ENCODE assay signal across 17 cellular contexts in genomic region chr11:9651899-9652748, GRCh38. TPM values are rescaled to one million over a fixed set of nuclear protein-coding genes. Genes with fewer than 3 reads are reported as not detected.
A peak's percentile ranks its signal among the peaks of the same experiment; 100 is the strongest.
DNase-seq lines count a peak whose midpoint lies in the region; ATAC-seq and TF ChIP-seq lines count a peak whose summit lies in the region.
"Had no signal": no experiment of that assay in that cellular context is flagged by ENCODE, and none has a peak within 500 bp of the region (broad histone marks: within the 10 kb centered on the region; RNA-seq: fewer than 3 reads in every experiment).

No MANE protein-coding gene starts in this region.

- CTCF ChIA-PET in naive thymus-derived CD4-positive, alpha-beta T cell (lab: Charles Lee), result interaction anchor here (0.6 to 0.7 kb wide), 2 partner anchors 118 to 379 kb away, joined by 3 to 4 read pairs; no protein-coding TSS in a partner anchor
- CTCF ChIA-PET in PC-9 (lab: Charles Lee), result interaction anchor here (0.6 kb wide), 1 partner anchor 118 kb away, joined by 3 read pairs; no protein-coding TSS in a partner anchor

- no peaks in the 10 kb centered on the region for H3K9me2 ChIP-seq in OCI-LY1 (ENCODE audit: low read depth, low read length)
- H3K9me2 ChIP-seq in PC-9 (ENCODE audit: insufficient read depth), result no peaks in the 10 kb centered on the region

- peaks cover 3 to 12% (median 8%) of the 10 kb centered on the region in 7 donors for H3K9me3 Mint-ChIP-seq in CD14-positive monocyte
- peaks cover 0 to 14% (median 3%) of the 10 kb centered on the region in 11 donors for H3K9me3 Mint-ChIP-seq in naive thymus-derived CD4-positive, alpha-beta T cell
- H3K9me3 Mint-ChIP-seq: CD8-positive, alpha-beta T cell had no signal

- H3K36me3 Mint-ChIP-seq in CD14-positive monocyte, result peaks cover 0 to 4% of the 10 kb centered on the region in 2 donors
- peaks cover 0 to 12% (median 0%) of the 10 kb centered on the region in 5 donors for H3K36me3 Mint-ChIP-seq in naive thymus-derived CD4-positive, alpha-beta T cell
- H3K36me3 Mint-ChIP-seq: CD8-positive, alpha-beta T cell had no signal

- no peak overlapping the region; the same call in 1 of the 2 replicates for H3K4me2 ChIP-seq in OCI-LY1 (ENCODE audit: low read length)
- no peak overlapping the region for H3K4me2 ChIP-seq in PC-9

- TF ChIP-seq CTCF in CD14-positive monocyte (IDR thresholded peaks at IDR 0.05), result no peak
- TF ChIP-seq CTCF in OCI-LY1 (IDR thresholded peaks at IDR 0.05; ENCODE audit: low read length), result no peak
- no peak for TF ChIP-seq CTCF in PC-9 (conservative IDR thresholded peaks at IDR 0.05)

- H3K27me3 ChIP-seq in OCI-LY1 (ENCODE audit: insufficient read depth, low read length) (no peaks in the 10 kb centered on the region), PC-9 (ENCODE audit: insufficient read depth, low read depth) (no peaks in the 10 kb centered on the region)
- H3K27me3 ChIP-seq in naive thymus-derived CD4-positive, alpha-beta T cell (ENCODE audit: control insufficient read depth in 2 of 2, insufficient read depth in 2 of 2, low read length in 2 of 2), result no peaks in the 10 kb centered on the region
- H3K27me3 ChIP-seq: body of pancreas had no signal

- peaks cover 13% of the 10 kb centered on the region for H3K4me1 Mint-ChIP-seq in CD14-positive monocyte
- H3K4me1 Mint-ChIP-seq in naive thymus-derived CD4-positive, alpha-beta T cell, result no peaks in the 10 kb centered on the region

- BruUV-seq in PC-9 (replicated peaks; lab: Mats Ljungman, UMichigan), result no TSS peak

- H3K27ac ChIP-seq in OCI-LY1 (ENCODE audit: low read depth, low read length, poor library complexity, severe bottlenecking), result peak overlapping the region; percentile 69
- H3K27ac ChIP-seq in naive thymus-derived CD4-positive, alpha-beta T cell (ENCODE audit: low read depth, low read length), result no peak overlapping the region
- no peak overlapping the region for H3K27ac ChIP-seq in PC-9
- H3K27ac ChIP-seq: body of pancreas, prostate gland had no signal

- no peak overlapping the region; the same call in 1 of the 2 replicates for H3K9ac ChIP-seq in OCI-LY1 (ENCODE audit: low read length)

- peak overlapping the region in 4 of 7 donors; percentile 9 to 59 (median 32) for H3K27ac Mint-ChIP-seq in CD14-positive monocyte
- no peak overlapping the region for H3K27ac Mint-ChIP-seq in naive thymus-derived CD4-positive, alpha-beta T cell
- H3K27ac Mint-ChIP-seq: activated naive CD4-positive, alpha-beta T cell treated with anti-CD3 and anti-CD28 coated beads for 36 hours; CD8-positive, alpha-beta T cell had no signal

- H2AFZ ChIP-seq in OCI-LY1 (ENCODE audit: low read length), result no peak overlapping the region
- H2AFZ ChIP-seq in PC-9, result no peak overlapping the region

- H3K9me3 ChIP-seq in OCI-LY1 (ENCODE audit: low read length), result peaks cover 13% of the 10 kb centered on the region
- no peaks in the 10 kb centered on the region for H3K9me3 ChIP-seq in naive thymus-derived CD4-positive, alpha-beta T cell (ENCODE audit: control insufficient read depth in 2 of 3, low read length in 3 of 3)
- no peaks in the 10 kb centered on the region for H3K9me3 ChIP-seq in PC-9 (ENCODE audit: insufficient read depth, low read depth)
- H3K9me3 ChIP-seq: prostate gland had no signal

- no peaks in the 10 kb centered on the region for H3K36me3 ChIP-seq in OCI-LY1 (ENCODE audit: insufficient read depth, low read length)
- no peaks in the 10 kb centered on the region for H3K36me3 ChIP-seq in naive thymus-derived CD4-positive, alpha-beta T cell (ENCODE audit: control insufficient read depth in 2 of 3, insufficient read depth in 3 of 3, low read length in 3 of 3)
- no peaks in the 10 kb centered on the region for H3K36me3 ChIP-seq in PC-9 (ENCODE audit: low read depth)
- H3K36me3 ChIP-seq: prostate gland had no signal

- no peak overlapping the region for H3K4me3 Mint-ChIP-seq in CD14-positive monocyte
- H3K4me3 Mint-ChIP-seq in naive thymus-derived CD4-positive, alpha-beta T cell, result no peak overlapping the region
- H3K4me3 Mint-ChIP-seq: activated naive CD4-positive, alpha-beta T cell treated with anti-CD3 and anti-CD28 coated beads for 36 hours; CD8-positive, alpha-beta T cell had no signal

- ATAC-seq in naive thymus-derived CD4-positive, alpha-beta T cell, result peak; percentile 68
- ATAC-seq in GM21576 (IDR thresholded peaks at IDR 0.05; ENCODE audit: unreplicated experiment), result no peak
- ATAC-seq: body of pancreas; CD8-positive, alpha-beta T cell; left cardiac atrium; stimulated activated naive CD8-positive, alpha-beta T cell treated with anti-CD3 and anti-CD28 coated beads, Interleukin-15, Interleukin-2, amounts not matched to agents 100 U/mL and 50 U/mL, for 24 hours had no signal

- no peaks in the 10 kb centered on the region for H4K20me1 ChIP-seq in OCI-LY1 (ENCODE audit: insufficient read depth, low read length)
- no peaks in the 10 kb centered on the region for H4K20me1 ChIP-seq in PC-9 (ENCODE audit: insufficient read depth)

- no peaks in the 10 kb centered on the region for H3K79me2 ChIP-seq in OCI-LY1 (ENCODE audit: insufficient read depth, low read length)
- no peaks in the 10 kb centered on the region for H3K79me2 ChIP-seq in PC-9 (ENCODE audit: low read depth)

- no peak overlapping the region for H3K4me3 ChIP-seq in OCI-LY1 (ENCODE audit: low read depth, low read length, poor library complexity, severe bottlenecking)
- no peak overlapping the region for H3K4me3 ChIP-seq in naive thymus-derived CD4-positive, alpha-beta T cell (ENCODE audit: low read length)
- no peak overlapping the region for H3K4me3 ChIP-seq in PC-9
- H3K4me3 ChIP-seq: body of pancreas, prostate gland had no signal

- H3F3A ChIP-seq in OCI-LY1 (ENCODE audit: insufficient read depth, low read length), result no peaks in the 10 kb centered on the region
- H3F3A ChIP-seq in PC-9 (ENCODE audit: insufficient read depth, low read depth), result no peaks in the 10 kb centered on the region

- intact Hi-C loops in CD14-positive monocyte (cut with micrococcal nuclease) (no loop called here), PC-9 (cut with micrococcal nuclease; ENCODE audit: unreplicated experiment) (no loop called here)
- intact Hi-C loops in naive thymus-derived CD4-positive, alpha-beta T cell (cut with micrococcal nuclease), result no loop called here

- DNase-seq in CD14-positive monocyte (ENCODE audit: low spot score) (no peak), dermis microvascular lymphatic vessel endothelial cell (ENCODE audit: low read depth in 2 of 2) (peak; percentile 85 to 86), nucleus accumbens (lab: John Stamatoyannopoulos, UW) (no peak), PC-9 (no peak), HPDE6-E6E7 (ENCODE audit: extremely low spot score) (no peak)
- no peak for DNase-seq in naive thymus-derived CD4-positive, alpha-beta T cell
- DNase-seq: activated CD4-positive, alpha-beta T cell treated with anti-CD3 and anti-CD28 coated beads for 48 hours; activated naive CD4-positive, alpha-beta T cell treated with anti-CD3 and anti-CD28 coated beads for 36 hours; body of pancreas; CD8-positive, alpha-beta T cell; left cardiac atrium; NCI-H1105; stimulated activated CD4-positive, alpha-beta T cell treated with anti-CD3 and anti-CD28 coated beads, Interleukin-12 subunit alpha, Interleukin-12 subunit beta, amount 100 ng/mL, for 4 hours; stimulated activated naive CD8-positive, alpha-beta T cell treated with anti-CD3 and anti-CD28 coated beads, Interleukin-15, Interleukin-2, amounts not matched to agents 100 U/mL and 50 U/mL, for 24 hours had no signal

- peaks cover 18% of the 10 kb centered on the region for H3K4me1 ChIP-seq in OCI-LY1 (ENCODE audit: insufficient read depth, low read length, severe bottlenecking)
- H3K4me1 ChIP-seq in naive thymus-derived CD4-positive, alpha-beta T cell (ENCODE audit: control insufficient read depth in 2 of 2, insufficient read depth in 2 of 2, low read length in 2 of 2), result no peaks in the 10 kb centered on the region
- H3K4me1 ChIP-seq in PC-9 (replicated peaks; ENCODE audit: insufficient read depth), result no peaks in the 10 kb centered on the region; the same call in 1 of the 2 replicates
- H3K4me1 ChIP-seq: body of pancreas, prostate gland had no signal

- POLR2A ChIA-PET in naive thymus-derived CD4-positive, alpha-beta T cell (lab: Charles Lee), result no interaction called here
- POLR2A ChIA-PET in PC-9 (lab: Charles Lee; ENCODE audit: unreplicated experiment), result no interaction called here

- H3K27me3 Mint-ChIP-seq in CD14-positive monocyte (ENCODE audit: low read depth in 3 of 3), result peaks cover 0 to 8% (median 5%) of the 10 kb centered on the region in 3 donors
- H3K27me3 Mint-ChIP-seq in naive thymus-derived CD4-positive, alpha-beta T cell, result peaks cover 0 to 6% (median 0%) of the 10 kb centered on the region in 5 donors

RNA-seq across cellular contexts. Expression of gene SWAP70, which starts 11.8 kb away (rescaled TPM):
- 10 to 100 TPM; 13.8 to 26.4 TPM for polyA plus RNA-seq in CD14-positive monocyte
- total RNA-seq in dermis microvascular lymphatic vessel endothelial cell (55.8 and 57.1 TPM in 2 replicates), PC-9 (2021) (13.3 and 18.6 TPM in 2 replicates)
- total RNA-seq in naive thymus-derived CD4-positive, alpha-beta T cell, result 10 to 100 TPM in 1 of 5 experiments, 1 to 10 TPM in 4; 4.2 to 15.6 (median 7.0) TPM
- 1 to 10 TPM; 2.3 to 3.4 TPM for polyA plus RNA-seq in naive thymus-derived CD4-positive, alpha-beta T cell

Comparison
In these comparisons a context has a peak if more than half of its experiments do, and no peak if none do; other contexts are left out.
1. DNase-seq: peak in dermis microvascular lymphatic vessel endothelial cell (2 of 2); none in CD14-positive monocyte (single experiment), naive thymus-derived CD4-positive, alpha-beta T cell (0 of 9), nucleus accumbens (0 of 56), PC-9 (0 of 2) and HPDE6-E6E7 (single experiment).
2. H3K27ac Mint-ChIP-seq: peak in CD14-positive monocyte (4 of 7); none in naive thymus-derived CD4-positive, alpha-beta T cell (0 of 9).